14 cellular contexts compared by ENCODE assay signal in genomic region chr20:23167436-23167835, GRCh38.
"Had no signal": no experiment of that assay in that cellular context is flagged by ENCODE, and none has a peak within 500 bp of the region (broad histone marks: within the 10 kb centered on the region; RNA-seq: fewer than 3 reads in every experiment).

No MANE protein-coding gene starts in this region.

- H3K36me3 ChIP-seq: spleen, thyroid gland had no signal

- ATAC-seq: activated CD4-positive, alpha-beta T cell treated with anti-CD3 and anti-CD28 coated beads for 36 hours; left lobe of liver had no signal

- FAIRE-seq: colon, kidney, urothelium cell line had no signal

- H3K4me1 ChIP-seq: parathyroid adenoma had no signal

- H2AFZ ChIP-seq: parathyroid adenoma had no signal

- DNase-seq: activated CD4-positive, alpha-beta T cell treated with anti-CD3 and anti-CD28 coated beads for 36 hours; activated CD4-positive, alpha-beta T cell treated with anti-CD3 and anti-CD28 coated beads, Interleukin-2, amount 50 U/mL, for 48 hours; activated gamma-delta T cell; central memory CD4-positive, alpha-beta T cell; hippocampal formation; kidney; spleen; stimulated activated naive CD4-positive, alpha-beta T cell treated with Interleukin-2 at 50 U/mL for 16 hours; T-helper 2 cell; thyroid gland had no signal

- H3K27ac ChIP-seq: parathyroid adenoma, spleen, thyroid gland had no signal

- H3K9ac ChIP-seq: parathyroid adenoma had no signal

- H3K27me3 ChIP-seq: spleen, thyroid gland had no signal

- H3K79me2 ChIP-seq: parathyroid adenoma had no signal

- H3K9me3 ChIP-seq: spleen, thyroid gland had no signal

- H3K4me3 ChIP-seq: spleen, thyroid gland had no signal
